Comparison of ENCODE assay signal across 1 cellular context in genomic region chr2:179237209-179237946, GRCh38.
TF ChIP-seq lines count a peak whose summit lies in the region.

No MANE protein-coding gene starts in this region.

TF ChIP-seq in SK-N-SH treated with all-trans-retinoic acid at 6 μM for 48 hours, 23 proteins besides CTCF, POLR2A, EP300 and RAD21 (continued from another document):
- TF ChIP-seq ZFP30 (CRISPR knock-in tag; IDR thresholded peaks at IDR 0.05) (no peak), PATZ1 (CRISPR knock-in tag; IDR thresholded peaks at IDR 0.05; ENCODE audit: borderline replicate concordance) (no peak), TOX (CRISPR knock-in tag; IDR thresholded peaks at IDR 0.05; ENCODE audit: borderline replicate concordance) (no peak), BACH2 (CRISPR knock-in tag; IDR thresholded peaks at IDR 0.05; ENCODE audit: borderline replicate concordance) (no peak), SNAI2 (CRISPR knock-in tag; IDR thresholded peaks at IDR 0.05) (no peak)
